1 cellular context compared by ENCODE assay signal in the genomic region with DNA sequence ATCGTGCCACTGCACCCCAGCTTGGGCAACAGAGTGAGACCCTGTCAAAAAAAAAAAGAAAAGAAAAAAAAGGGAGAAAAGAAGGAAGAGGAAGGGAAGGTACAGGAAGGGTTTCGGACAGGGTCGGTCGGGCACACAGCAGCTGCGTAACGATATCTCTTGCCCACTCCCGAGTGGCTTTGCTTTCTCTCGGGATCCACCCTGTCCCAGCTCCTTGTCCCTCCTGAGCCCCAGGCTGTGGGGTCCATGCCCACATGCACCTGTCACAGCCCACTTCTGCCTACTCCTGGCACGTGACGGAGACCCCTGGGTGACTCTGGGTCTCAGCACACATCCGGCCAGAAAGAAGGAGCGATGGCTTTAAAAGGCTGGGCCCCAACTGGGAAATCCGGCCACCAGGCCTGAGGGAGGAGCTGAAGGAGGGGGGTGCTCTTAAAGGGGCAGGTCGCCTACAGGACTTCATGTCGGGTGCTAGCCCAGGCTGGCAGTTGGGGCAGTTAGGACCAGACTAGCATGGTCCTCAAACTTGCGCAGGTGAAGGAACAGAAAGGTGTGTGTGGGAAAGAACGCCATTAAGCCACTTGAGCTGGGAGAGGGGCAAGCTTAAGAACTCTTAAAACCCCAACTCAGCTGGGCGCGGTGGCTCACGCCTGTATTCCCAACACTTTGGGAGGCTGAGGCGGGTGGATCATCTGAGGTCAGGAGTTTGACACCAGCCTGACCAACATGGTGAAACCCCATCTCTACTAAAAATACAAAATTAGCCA.
TF ChIP-seq lines count a peak whose summit lies in the region.

GHDC (minus strand) TSS at position 362 of the 767 bp plus-strand sequence. CDS start 913 bp downstream, outside the sequence.

TF ChIP-seq in K562, 482 proteins besides CTCF, POLR2A, EP300 and RAD21 (continued from another document):
- no peak for TF ChIP-seq ZNF644 (tag; IDR thresholded peaks at IDR 0.05; ENCODE audit: low read depth)
- TF ChIP-seq CBFA2T2 (conservative IDR thresholded peaks at IDR 0.05): no peak
- TF ChIP-seq POLR3G (IDR thresholded peaks at IDR 0.05; ENCODE audit: extremely low read depth, insufficient read length, insufficient replicate concordance): no peak
- TF ChIP-seq HDAC2 (IDR thresholded peaks at IDR 0.05): peak; percentile 40; the same call in 1 of the 2 replicates
- peak in 1 of 3 experiments; percentile 25 for TF ChIP-seq YY1 (IDR thresholded peaks at IDR 0.05; ENCODE audit: borderline replicate concordance in 1 of 3, control insufficient read depth in 1 of 3, extremely low read depth in 1 of 3, insufficient read depth in 3 of 3, insufficient read length in 1 of 3, insufficient replicate concordance in 2 of 3, low read depth in 1 of 3, low read length in 2 of 3)
- TF ChIP-seq ZC3H8 (IDR thresholded peaks at IDR 0.05): no peak
- peak; percentile 56; the same call in 1 of the 2 replicates for TF ChIP-seq HDGF (IDR thresholded peaks at IDR 0.05)
- TF ChIP-seq FOXM1 (IDR thresholded peaks at IDR 0.05; ENCODE audit: low read depth): peak; percentile 98
- no peak for TF ChIP-seq FOXM1 (CRISPR knock-in tag; IDR thresholded peaks at IDR 0.05; ENCODE audit: low read depth)
- TF ChIP-seq, protein P1, sequence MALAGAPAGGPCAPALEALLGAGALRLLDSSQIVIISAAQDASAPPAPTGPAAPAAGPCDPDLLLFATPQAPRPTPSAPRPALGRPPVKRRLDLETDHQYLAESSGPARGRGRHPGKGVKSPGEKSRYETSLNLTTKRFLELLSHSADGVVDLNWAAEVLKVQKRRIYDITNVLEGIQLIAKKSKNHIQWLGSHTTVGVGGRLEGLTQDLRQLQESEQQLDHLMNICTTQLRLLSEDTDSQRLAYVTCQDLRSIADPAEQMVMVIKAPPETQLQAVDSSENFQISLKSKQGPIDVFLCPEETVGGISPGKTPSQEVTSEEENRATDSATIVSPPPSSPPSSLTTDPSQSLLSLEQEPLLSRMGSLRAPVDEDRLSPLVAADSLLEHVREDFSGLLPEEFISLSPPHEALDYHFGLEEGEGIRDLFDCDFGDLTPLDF (CRISPR knock-in tag; IDR thresholded peaks at IDR 0.05): 0 out of 2 replicates have a peak, but pooled peaks have one; percentile 62
- TF ChIP-seq, protein P2, sequence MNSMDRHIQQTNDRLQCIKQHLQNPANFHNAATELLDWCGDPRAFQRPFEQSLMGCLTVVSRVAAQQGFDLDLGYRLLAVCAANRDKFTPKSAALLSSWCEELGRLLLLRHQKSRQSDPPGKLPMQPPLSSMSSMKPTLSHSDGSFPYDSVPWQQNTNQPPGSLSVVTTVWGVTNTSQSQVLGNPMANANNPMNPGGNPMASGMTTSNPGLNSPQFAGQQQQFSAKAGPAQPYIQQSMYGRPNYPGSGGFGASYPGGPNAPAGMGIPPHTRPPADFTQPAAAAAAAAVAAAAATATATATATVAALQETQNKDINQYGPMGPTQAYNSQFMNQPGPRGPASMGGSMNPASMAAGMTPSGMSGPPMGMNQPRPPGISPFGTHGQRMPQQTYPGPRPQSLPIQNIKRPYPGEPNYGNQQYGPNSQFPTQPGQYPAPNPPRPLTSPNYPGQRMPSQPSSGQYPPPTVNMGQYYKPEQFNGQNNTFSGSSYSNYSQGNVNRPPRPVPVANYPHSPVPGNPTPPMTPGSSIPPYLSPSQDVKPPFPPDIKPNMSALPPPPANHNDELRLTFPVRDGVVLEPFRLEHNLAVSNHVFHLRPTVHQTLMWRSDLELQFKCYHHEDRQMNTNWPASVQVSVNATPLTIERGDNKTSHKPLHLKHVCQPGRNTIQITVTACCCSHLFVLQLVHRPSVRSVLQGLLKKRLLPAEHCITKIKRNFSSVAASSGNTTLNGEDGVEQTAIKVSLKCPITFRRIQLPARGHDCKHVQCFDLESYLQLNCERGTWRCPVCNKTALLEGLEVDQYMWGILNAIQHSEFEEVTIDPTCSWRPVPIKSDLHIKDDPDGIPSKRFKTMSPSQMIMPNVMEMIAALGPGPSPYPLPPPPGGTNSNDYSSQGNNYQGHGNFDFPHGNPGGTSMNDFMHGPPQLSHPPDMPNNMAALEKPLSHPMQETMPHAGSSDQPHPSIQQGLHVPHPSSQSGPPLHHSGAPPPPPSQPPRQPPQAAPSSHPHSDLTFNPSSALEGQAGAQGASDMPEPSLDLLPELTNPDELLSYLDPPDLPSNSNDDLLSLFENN (IDR thresholded peaks at IDR 0.05; ENCODE audit: low read depth in 2 of 2, low read length in 2 of 2): 0 out of 4 replicates have a peak, but pooled peaks of 1 of the 2 experiments have one; percentile 25
- no peak for TF ChIP-seq TCF3 (CRISPR knock-in tag; IDR thresholded peaks at IDR 0.05)
- TF ChIP-seq, protein P3, sequence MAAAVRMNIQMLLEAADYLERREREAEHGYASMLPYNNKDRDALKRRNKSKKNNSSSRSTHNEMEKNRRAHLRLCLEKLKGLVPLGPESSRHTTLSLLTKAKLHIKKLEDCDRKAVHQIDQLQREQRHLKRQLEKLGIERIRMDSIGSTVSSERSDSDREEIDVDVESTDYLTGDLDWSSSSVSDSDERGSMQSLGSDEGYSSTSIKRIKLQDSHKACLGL (CRISPR knock-in tag; IDR thresholded peaks at IDR 0.05; ENCODE audit: borderline replicate concordance, poor library complexity, severe bottlenecking): no peak
- TF ChIP-seq, protein P4, sequence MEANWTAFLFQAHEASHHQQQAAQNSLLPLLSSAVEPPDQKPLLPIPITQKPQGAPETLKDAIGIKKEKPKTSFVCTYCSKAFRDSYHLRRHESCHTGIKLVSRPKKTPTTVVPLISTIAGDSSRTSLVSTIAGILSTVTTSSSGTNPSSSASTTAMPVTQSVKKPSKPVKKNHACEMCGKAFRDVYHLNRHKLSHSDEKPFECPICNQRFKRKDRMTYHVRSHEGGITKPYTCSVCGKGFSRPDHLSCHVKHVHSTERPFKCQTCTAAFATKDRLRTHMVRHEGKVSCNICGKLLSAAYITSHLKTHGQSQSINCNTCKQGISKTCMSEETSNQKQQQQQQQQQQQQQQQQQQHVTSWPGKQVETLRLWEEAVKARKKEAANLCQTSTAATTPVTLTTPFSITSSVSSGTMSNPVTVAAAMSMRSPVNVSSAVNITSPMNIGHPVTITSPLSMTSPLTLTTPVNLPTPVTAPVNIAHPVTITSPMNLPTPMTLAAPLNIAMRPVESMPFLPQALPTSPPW (CRISPR knock-in tag; IDR thresholded peaks at IDR 0.05): peak; percentile 83
- TF ChIP-seq ZNF696 (CRISPR knock-in tag; conservative IDR thresholded peaks at IDR 0.05): no peak
- TF ChIP-seq GTF2A2 (tag; IDR thresholded peaks at IDR 0.05): no peak
- TF ChIP-seq, protein P5, sequence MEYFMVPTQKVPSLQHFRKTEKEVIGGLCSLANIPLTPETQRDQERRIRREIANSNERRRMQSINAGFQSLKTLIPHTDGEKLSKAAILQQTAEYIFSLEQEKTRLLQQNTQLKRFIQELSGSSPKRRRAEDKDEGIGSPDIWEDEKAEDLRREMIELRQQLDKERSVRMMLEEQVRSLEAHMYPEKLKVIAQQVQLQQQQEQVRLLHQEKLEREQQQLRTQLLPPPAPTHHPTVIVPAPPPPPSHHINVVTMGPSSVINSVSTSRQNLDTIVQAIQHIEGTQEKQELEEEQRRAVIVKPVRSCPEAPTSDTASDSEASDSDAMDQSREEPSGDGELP (CRISPR knock-in tag; IDR thresholded peaks at IDR 0.05; ENCODE audit: borderline replicate concordance): peak; percentile 75; the same call in 1 of the 2 replicates
- TF ChIP-seq, protein P6, sequence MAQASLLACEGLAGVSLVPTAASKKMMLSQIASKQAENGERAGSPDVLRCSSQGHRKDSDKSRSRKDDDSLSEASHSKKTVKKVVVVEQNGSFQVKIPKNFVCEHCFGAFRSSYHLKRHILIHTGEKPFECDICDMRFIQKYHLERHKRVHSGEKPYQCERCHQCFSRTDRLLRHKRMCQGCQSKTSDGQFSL (CRISPR knock-in tag; IDR thresholded peaks at IDR 0.05): peak; percentile 100
- TF ChIP-seq, protein P6 (tag; IDR thresholded peaks at IDR 0.05): peak in 1 of 2 experiments; percentile 98; a peak in 2 of 4 replicates
- TF ChIP-seq NUFIP1 (IDR thresholded peaks at IDR 0.05; ENCODE audit: partially characterized antibody): no peak
